ENCODE assay signal across 20 cellular contexts in the genomic region with DNA sequence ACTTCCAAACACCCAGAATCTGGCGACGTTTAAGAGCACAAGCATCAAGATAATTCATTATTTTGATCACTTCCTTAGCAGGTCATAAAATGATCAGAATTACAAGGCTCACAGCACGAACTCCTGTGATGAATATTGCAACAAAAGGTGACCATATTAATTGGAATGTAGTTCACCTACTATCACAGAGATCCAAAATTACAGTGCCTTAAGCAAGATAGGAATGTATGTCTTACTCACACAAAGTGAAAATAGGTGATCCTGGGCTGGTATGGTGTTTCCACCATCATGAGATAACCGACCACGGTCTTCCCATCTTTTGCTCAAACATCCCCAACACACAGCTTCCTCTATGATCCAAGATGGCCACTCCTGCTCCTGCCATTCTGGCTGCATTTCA.
"Had no signal": no experiment of that assay in that cellular context is flagged by ENCODE, and none has a peak within 500 bp of the region (broad histone marks: within the 10 kb centered on the region; RNA-seq: fewer than 3 reads in every experiment).

No MANE protein-coding gene starts in this region.

- H3K4me1 ChIP-seq: colonic mucosa, left ventricle myocardium inferior, upper lobe of right lung had no signal

- H3K4me3 ChIP-seq: colonic mucosa, dorsolateral prefrontal cortex, left ventricle myocardium inferior, lung, mucosa of descending colon, right lobe of liver, upper lobe of right lung had no signal

- ATAC-seq: activated CD8-positive, alpha-beta memory T cell treated with anti-CD3 and anti-CD28 coated beads, Interleukin-2, amount 10 ng/mL, durations not matched to agents 7 days and 5 days; activated CD8-positive, alpha-beta T cell treated with anti-CD3 and anti-CD28 coated beads for 36 hours; activated naive CD8-positive, alpha-beta T cell treated with anti-CD3 and anti-CD28 coated beads, Interleukin-2, amount 50 U/mL, for 24 hours; mucosa of descending colon; right lobe of liver; upper lobe of right lung had no signal

- DNase-seq: activated B cell treated with CpG ODN at 0.5 μM for 24 hours; activated CD4-positive, alpha-beta T cell treated with anti-CD3 and anti-CD28 coated beads, Interleukin-2, amount 50 U/mL, for 1 hour; activated CD8-positive, alpha-beta memory T cell treated with anti-CD3 and anti-CD28 coated beads, Interleukin-2, amount 10 ng/mL, durations not matched to agents 7 days and 5 days; activated CD8-positive, alpha-beta T cell treated with anti-CD3 and anti-CD28 coated beads for 36 hours; activated naive CD8-positive, alpha-beta T cell treated with anti-CD3 and anti-CD28 coated beads, Interleukin-2, amount 50 U/mL, for 24 hours; activated T-cell treated with anti-CD3 and anti-CD28 coated beads, Interleukin-2, amount 50 U/mL, for 48 hours; amygdala; cerebellar nuclear complex; colonic mucosa; dorsolateral prefrontal cortex; effector memory CD4-positive, alpha-beta T cell; foreskin fibroblast; left ventricle myocardium inferior; mucosa of descending colon; right lobe of liver; stimulated activated CD4-positive, alpha-beta T cell treated with anti-CD3 and anti-CD28 coated beads, Interleukin-2, amount 100 ng/mL, for 48 hours; T-helper 1 cell; upper lobe of right lung had no signal

- H3K36me3 ChIP-seq: colonic mucosa, left ventricle myocardium inferior, neutrophil, right lobe of liver, upper lobe of right lung had no signal

- H3K9me3 ChIP-seq: colonic mucosa, left ventricle myocardium inferior, mucosa of descending colon, neutrophil, right lobe of liver, upper lobe of right lung had no signal

- H3K27me3 ChIP-seq: colonic mucosa, dorsolateral prefrontal cortex, neutrophil, right lobe of liver, upper lobe of right lung had no signal

- H3K27ac ChIP-seq: colonic mucosa, dorsolateral prefrontal cortex, left ventricle myocardium inferior, neutrophil, right lobe of liver, upper lobe of right lung had no signal
